12 cellular contexts compared by ENCODE assay signal in the genomic region with DNA sequence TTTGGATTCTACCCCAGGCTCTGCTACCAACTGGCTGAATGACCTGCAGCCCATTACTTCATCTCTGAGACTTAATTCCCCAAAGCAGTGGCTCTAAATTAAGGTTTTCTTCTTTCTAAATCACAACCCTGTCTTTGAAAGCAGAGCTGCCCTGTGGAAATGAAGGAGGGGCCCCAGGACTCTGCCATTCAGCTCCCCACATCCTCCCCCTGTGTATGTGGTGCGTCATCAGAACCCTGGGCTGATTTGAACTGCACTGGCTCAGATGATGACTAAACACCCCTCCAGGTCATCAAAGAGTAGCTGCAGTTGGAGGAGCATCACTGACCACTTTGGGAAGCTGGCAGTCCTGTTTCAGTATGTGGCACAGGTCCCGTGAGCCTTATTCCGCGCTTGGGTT. TPM values are rescaled to one million over a fixed set of nuclear protein-coding genes. Genes with fewer than 3 reads are reported as not detected.
A peak's percentile ranks its signal among the peaks of the same experiment; 100 is the strongest.
DNase-seq lines count a peak whose midpoint lies in the region; ATAC-seq and TF ChIP-seq lines count a peak whose summit lies in the region.
"Had no signal": no experiment of that assay in that cellular context is flagged by ENCODE, and none has a peak within 500 bp of the region (broad histone marks: within the 10 kb centered on the region; RNA-seq: fewer than 3 reads in every experiment).

No MANE protein-coding gene starts in this region.

- peaks cover 53% of the 10 kb centered on the region for H3K4me1 ChIP-seq in ACC112 (ENCODE audit: control insufficient read depth, insufficient read depth, low read length, unreplicated experiment)
- H3K4me1 ChIP-seq in HEK293 (ENCODE audit: control insufficient read depth, insufficient read depth, low read length): no peaks in the 10 kb centered on the region
- H3K4me1 ChIP-seq in mesenchymal stem cell (ENCODE audit: control insufficient read depth, insufficient read depth, low read depth, low read length): peaks cover 13% of the 10 kb centered on the region
- H3K4me1 ChIP-seq: adrenal gland had no signal

- H3K9me3 ChIP-seq in HEK293 (ENCODE audit: control insufficient read depth, insufficient read depth, low read depth, low read length) (no peaks in the 10 kb centered on the region), mesenchymal stem cell (ENCODE audit: control insufficient read depth, low read length) (no peaks in the 10 kb centered on the region)
- H3K9me3 ChIP-seq: adrenal gland had no signal

- H3K27me3 Mint-ChIP-seq in WTC11 (ENCODE audit: low read depth): no peaks in the 10 kb centered on the region

- H3K14ac ChIP-seq in mesenchymal stem cell (ENCODE audit: low read length in 2 of 2): no peak overlapping the region

- H2BK15ac ChIP-seq in mesenchymal stem cell (ENCODE audit: low read depth, poor library complexity, severe bottlenecking): no peak overlapping the region

- H3K4me2 ChIP-seq in mesenchymal stem cell (ENCODE audit: low read length, poor library complexity, severe bottlenecking): no peak overlapping the region

- H3K36me3 Mint-ChIP-seq in WTC11: no peaks in the 10 kb centered on the region

- H3K4me3 ChIP-seq in ACC112 (ENCODE audit: low read depth, low read length): peak overlapping the region; percentile 36
- no peak overlapping the region for H3K4me3 ChIP-seq in HEK293 (ENCODE audit: low read depth, low read length)
- peak overlapping the region in 1 of 2 experiments; percentile 22 for H3K4me3 ChIP-seq in mesenchymal stem cell (ENCODE audit: insufficient read depth in 1 of 2, low read depth in 1 of 2, low read length in 2 of 2)
- H3K4me3 ChIP-seq: adrenal gland had no signal

- ATAC-seq in WTC11 (no peak), GM21390 (IDR thresholded peaks at IDR 0.05; ENCODE audit: unreplicated experiment) (no peak)

- no peak overlapping the region for H3K4me3 Mint-ChIP-seq in WTC11

- H3K27ac Mint-ChIP-seq in WTC11: no peak overlapping the region

- no peak overlapping the region for H3K23ac ChIP-seq in mesenchymal stem cell (ENCODE audit: low read length in 2 of 2)

- no peaks in the 10 kb centered on the region for H3K79me2 ChIP-seq in ACC112 (ENCODE audit: control insufficient read depth, insufficient read depth, low read length, unreplicated experiment)

- peak overlapping the region; percentile 81 for H3K27ac ChIP-seq in ACC112 (ENCODE audit: low read depth, low read length)
- no peak overlapping the region for H3K27ac ChIP-seq in HEK293 (ENCODE audit: extremely low read depth, low read depth, low read length)
- no peak overlapping the region for H3K27ac ChIP-seq in mesenchymal stem cell (ENCODE audit: low read length, poor library complexity, severe bottlenecking)

- no peak overlapping the region for H3K4ac ChIP-seq in mesenchymal stem cell (ENCODE audit: low read depth in 1 of 2, low read length in 2 of 2)

- H3K79me1 ChIP-seq in mesenchymal stem cell (replicated peaks; ENCODE audit: low read length, poor library complexity, severe bottlenecking): no peaks in the 10 kb centered on the region

- H2AFZ ChIP-seq in ACC112 (ENCODE audit: low read length, unreplicated experiment) (peak overlapping the region; percentile 81), mesenchymal stem cell (ENCODE audit: low read depth, low read length) (no peak overlapping the region)

- CTCF ChIA-PET in HEK293 (lab: Yijun Ruan, JAX) (interaction anchor here (0.6 to 1.2 kb wide), 6 partner anchors 9 to 893 kb away, joined by 3 to 6 read pairs (median 4); no protein-coding TSS in a partner anchor), WTC11 (lab: Charles Lee) (no interaction called here)

- peak overlapping the region; percentile 9 for H2AK5ac ChIP-seq in mesenchymal stem cell (ENCODE audit: low read length, severe bottlenecking)

- POLR2A ChIA-PET in HEK293 (lab: Yijun Ruan, JAX): no interaction called here
- POLR2A ChIA-PET in WTC11 (lab: Charles Lee): no interaction called here

- H2BK120ac ChIP-seq in mesenchymal stem cell (ENCODE audit: low read depth, low read length): no peak overlapping the region

- peak; percentile 91 for DNase-seq in astrocyte of the hippocampus (ENCODE audit: low read depth, low spot score)
- peak; percentile 78 for DNase-seq in mesenchymal stem cell
- no peak for DNase-seq in WTC11 (ENCODE audit: low spot score)
- DNase-seq in germinal center (ENCODE audit: low spot score): no peak
- DNase-seq in NCI-H2227 treated with DMSO at 0.1 percent for 48 hours (lab: John Stamatoyannopoulos, UW): no peak
- DNase-seq: DMS153, NCI-H1694 treated with DMSO at 0.1 percent for 48 hours, posterior cingulate gyrus had no signal

- H2BK12ac ChIP-seq in mesenchymal stem cell (ENCODE audit: low read length in 2 of 2): peak overlapping the region in 1 of 2 experiments; percentile 33

- H3K9ac ChIP-seq in mesenchymal stem cell (ENCODE audit: low read length): peak overlapping the region; percentile 74

- H2BK5ac ChIP-seq in mesenchymal stem cell (ENCODE audit: low read depth, low read length, poor library complexity, severe bottlenecking): no peak overlapping the region

- peaks cover 12% of the 10 kb centered on the region for H3K4me1 Mint-ChIP-seq in WTC11

- no peak for TF ChIP-seq CTCF in HEK293 (tag by site-specific recombination; IDR thresholded peaks at IDR 0.05)
- no peak for TF ChIP-seq CTCF in WTC11 (IDR thresholded peaks at IDR 0.05)

- H4K91ac ChIP-seq in mesenchymal stem cell (ENCODE audit: low read length): no peak overlapping the region

- no peak overlapping the region for H4K8ac ChIP-seq in mesenchymal stem cell (ENCODE audit: low read length)

- peak overlapping the region in 1 of 2 experiments; percentile 54 for H3K18ac ChIP-seq in mesenchymal stem cell (ENCODE audit: low read depth in 1 of 2, low read length in 2 of 2)

- no peaks in the 10 kb centered on the region for H3K9me3 Mint-ChIP-seq in WTC11

- H3K36me3 ChIP-seq in ACC112 (ENCODE audit: insufficient read depth, low read length) (no peaks in the 10 kb centered on the region), HEK293 (ENCODE audit: control insufficient read depth in 2 of 2, insufficient read depth in 1 of 2, low read length in 2 of 2) (no peaks in the 10 kb centered on the region), mesenchymal stem cell (ENCODE audit: control insufficient read depth in 1 of 2, insufficient read depth in 2 of 2, low read depth in 1 of 2, low read length in 2 of 2) (no peaks in the 10 kb centered on the region)
- H3K36me3 ChIP-seq: adrenal gland had no signal

- H3K27me3 ChIP-seq in ACC112 (ENCODE audit: insufficient read depth, low read length) (no peaks in the 10 kb centered on the region), mesenchymal stem cell (ENCODE audit: control insufficient read depth in 1 of 2, insufficient read depth in 1 of 2, low read length in 2 of 2) (no peaks in the 10 kb centered on the region)
- H3K27me3 ChIP-seq: adrenal gland had no signal

- 84% methylated on average over 4 of the region's 4 CpGs for WGBS in mesenchymal stem cell

TF ChIP-seq in HEK293, 187 proteins besides CTCF, POLR2A, EP300 and RAD21:
- no peak for TF ChIP-seq ZNF707 (tag by site-specific recombination; IDR thresholded peaks at IDR 0.05)
- TF ChIP-seq ZNF221 (tag by site-specific recombination; IDR thresholded peaks at IDR 0.05; ENCODE audit: borderline replicate concordance): no peak
- 0 out of 2 replicates have a peak, but pooled peaks have one; percentile 18 for TF ChIP-seq ZBTB20 (tag by site-specific recombination; IDR thresholded peaks at IDR 0.05)
- 0 out of 2 replicates have a peak, but pooled peaks have one; percentile 36 for TF ChIP-seq ZNF394 (tag by site-specific recombination; IDR thresholded peaks at IDR 0.05; ENCODE audit: borderline replicate concordance)

TF ChIP-seq in WTC11, 78 proteins besides CTCF, POLR2A, EP300 and RAD21 (continues in another document):
- TF ChIP-seq, protein P1, sequence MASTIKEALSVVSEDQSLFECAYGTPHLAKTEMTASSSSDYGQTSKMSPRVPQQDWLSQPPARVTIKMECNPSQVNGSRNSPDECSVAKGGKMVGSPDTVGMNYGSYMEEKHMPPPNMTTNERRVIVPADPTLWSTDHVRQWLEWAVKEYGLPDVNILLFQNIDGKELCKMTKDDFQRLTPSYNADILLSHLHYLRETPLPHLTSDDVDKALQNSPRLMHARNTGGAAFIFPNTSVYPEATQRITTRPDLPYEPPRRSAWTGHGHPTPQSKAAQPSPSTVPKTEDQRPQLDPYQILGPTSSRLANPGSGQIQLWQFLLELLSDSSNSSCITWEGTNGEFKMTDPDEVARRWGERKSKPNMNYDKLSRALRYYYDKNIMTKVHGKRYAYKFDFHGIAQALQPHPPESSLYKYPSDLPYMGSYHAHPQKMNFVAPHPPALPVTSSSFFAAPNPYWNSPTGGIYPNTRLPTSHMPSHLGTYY (CRISPR knock-in tag; IDR thresholded peaks at IDR 0.05): no peak
- TF ChIP-seq ZNF138 (CRISPR knock-in tag; conservative IDR thresholded peaks at IDR 0.05) (no peak), PRRX2 (CRISPR knock-in tag; IDR thresholded peaks at IDR 0.05) (no peak), JAZF1 (CRISPR knock-in tag; IDR thresholded peaks at IDR 0.05) (no peak), ZNF423 (CRISPR knock-in tag; IDR thresholded peaks at IDR 0.05) (no peak), MYBL2 (CRISPR knock-in tag; IDR thresholded peaks at IDR 0.05) (no peak)
- TF ChIP-seq, protein P2, sequence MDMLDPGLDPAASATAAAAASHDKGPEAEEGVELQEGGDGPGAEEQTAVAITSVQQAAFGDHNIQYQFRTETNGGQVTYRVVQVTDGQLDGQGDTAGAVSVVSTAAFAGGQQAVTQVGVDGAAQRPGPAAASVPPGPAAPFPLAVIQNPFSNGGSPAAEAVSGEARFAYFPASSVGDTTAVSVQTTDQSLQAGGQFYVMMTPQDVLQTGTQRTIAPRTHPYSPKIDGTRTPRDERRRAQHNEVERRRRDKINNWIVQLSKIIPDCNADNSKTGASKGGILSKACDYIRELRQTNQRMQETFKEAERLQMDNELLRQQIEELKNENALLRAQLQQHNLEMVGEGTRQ (CRISPR knock-in tag; IDR thresholded peaks at IDR 0.05): no peak
- TF ChIP-seq, protein P3, sequence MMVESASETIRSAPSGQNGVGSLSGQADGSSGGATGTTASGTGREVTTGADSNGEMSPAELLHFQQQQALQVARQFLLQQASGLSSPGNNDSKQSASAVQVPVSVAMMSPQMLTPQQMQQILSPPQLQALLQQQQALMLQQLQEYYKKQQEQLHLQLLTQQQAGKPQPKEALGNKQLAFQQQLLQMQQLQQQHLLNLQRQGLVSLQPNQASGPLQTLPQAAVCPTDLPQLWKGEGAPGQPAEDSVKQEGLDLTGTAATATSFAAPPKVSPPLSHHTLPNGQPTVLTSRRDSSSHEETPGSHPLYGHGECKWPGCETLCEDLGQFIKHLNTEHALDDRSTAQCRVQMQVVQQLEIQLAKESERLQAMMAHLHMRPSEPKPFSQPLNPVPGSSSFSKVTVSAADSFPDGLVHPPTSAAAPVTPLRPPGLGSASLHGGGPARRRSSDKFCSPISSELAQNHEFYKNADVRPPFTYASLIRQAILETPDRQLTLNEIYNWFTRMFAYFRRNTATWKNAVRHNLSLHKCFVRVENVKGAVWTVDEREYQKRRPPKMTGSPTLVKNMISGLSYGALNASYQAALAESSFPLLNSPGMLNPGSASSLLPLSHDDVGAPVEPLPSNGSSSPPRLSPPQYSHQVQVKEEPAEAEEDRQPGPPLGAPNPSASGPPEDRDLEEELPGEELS (CRISPR knock-in tag; IDR thresholded peaks at IDR 0.05): no peak

RNA-seq across cellular contexts. Expression of a gene that starts 46.6 kb away (rescaled TPM):
- polyA plus RNA-seq in mesenchymal stem cell (2013, experiment 1 of 2): 21.1 TPM
- polyA plus RNA-seq in mesenchymal stem cell (2013, experiment 2 of 2): 20.7 TPM
- total RNA-seq in WTC11 (2021): 12.5 to 15.6 TPM (median 14.6 TPM) in 3 replicates

Comparison
In these comparisons a context has a peak if more than half of its experiments do, and no peak if none do; other contexts are left out.
1. DNase-seq: peak in astrocyte of the hippocampus (single experiment) and mesenchymal stem cell (single experiment); none in WTC11 (single experiment), germinal center (single experiment) and NCI-H2227 treated with DMSO at 0.1 percent for 48 hours (single experiment).